8 cellular contexts compared by ENCODE assay signal in the genomic region with DNA sequence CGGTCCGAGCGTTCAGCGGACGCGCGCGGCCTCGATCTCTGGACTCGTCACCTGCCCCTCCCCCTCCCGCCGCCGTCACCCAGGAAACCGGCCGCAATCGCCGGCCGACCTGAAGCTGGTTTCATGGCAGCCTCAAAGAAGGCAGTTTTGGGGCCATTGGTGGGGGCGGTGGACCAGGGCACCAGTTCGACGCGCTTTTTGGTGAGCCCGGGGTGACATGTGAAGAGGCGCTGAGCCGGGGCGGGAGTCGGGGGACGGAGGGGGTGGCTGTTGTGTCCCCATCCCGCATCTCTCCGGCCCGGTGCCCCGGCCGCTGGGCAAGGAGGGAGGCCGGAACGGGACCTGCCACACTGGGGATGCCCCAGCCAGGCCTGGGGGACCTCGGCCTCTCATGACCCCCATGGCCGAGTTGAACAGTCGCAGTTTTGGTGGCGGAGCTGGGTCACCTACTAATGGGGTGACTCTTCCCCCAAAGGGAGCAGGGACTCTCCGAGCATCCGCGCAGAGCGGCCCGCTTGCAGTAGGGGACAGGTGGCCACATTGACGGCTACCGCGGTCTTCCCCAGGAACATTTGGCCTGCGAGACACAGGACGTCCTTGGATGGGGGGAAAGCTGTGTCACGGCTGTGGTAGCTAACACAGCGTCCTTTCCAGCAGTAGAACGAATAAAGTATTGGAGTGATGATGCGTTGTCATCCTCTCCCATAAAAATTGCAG. TPM values are rescaled to one million over a fixed set of nuclear protein-coding genes. Genes with fewer than 3 reads are reported as not detected.
DNase-seq lines count a peak whose midpoint lies in the region; ATAC-seq and TF ChIP-seq lines count a peak whose summit lies in the region.

A gene (plus strand): TSS at position 9 of the 717 bp plus-strand sequence. CDS start 115 bp downstream, at position 124.

- peak; percentile 11 for ATAC-seq in GM18867 (IDR thresholded peaks at IDR 0.05; ENCODE audit: unreplicated experiment)
- peak; percentile 9 for ATAC-seq in HG03108 (IDR thresholded peaks at IDR 0.05; ENCODE audit: unreplicated experiment)

- H3K36me3 Mint-ChIP-seq in T-helper 1 cell treated with Interleukin-12 subunit alpha and Interleukin-12 subunit beta and Interleukin-4 antibody, amounts not matched to agents 30 μg/mL and 1 μg/mL, for 36 hours (ENCODE audit: low read depth), result peaks cover 13% of the 10 kb centered on the region
- H3K36me3 Mint-ChIP-seq in mesothelial cell of epicardium, result no peaks in the 10 kb centered on the region
- H3K36me3 Mint-ChIP-seq in type B pancreatic cell, result no peaks in the 10 kb centered on the region

- peak within 1 kb of the TSS; percentile 80 for H3K4me3 ChIP-seq in AG09309 (ENCODE audit: control insufficient read depth, low read depth, low read length)
- H3K4me3 ChIP-seq in effector memory CD4-positive, alpha-beta T cell (ENCODE audit: insufficient read depth, low read depth, low read length, poor library complexity, severe bottlenecking), result peak within 1 kb of the TSS; percentile 78

- H3K4me3 Mint-ChIP-seq in T-helper 1 cell treated with Interleukin-12 subunit alpha and Interleukin-12 subunit beta and Interleukin-4 antibody, amounts not matched to agents 30 μg/mL and 1 μg/mL, for 36 hours, result peak within 1 kb of the TSS; percentile 93
- H3K4me3 Mint-ChIP-seq in mesothelial cell of epicardium (peak within 1 kb of the TSS; percentile 75), type B pancreatic cell (peak within 1 kb of the TSS; percentile 96)

- H3K4me1 ChIP-seq in effector memory CD4-positive, alpha-beta T cell (ENCODE audit: control insufficient read depth, insufficient read depth, low read length, poor library complexity, severe bottlenecking), result peaks cover 4% of the 10 kb centered on the region

- no peaks in the 10 kb centered on the region for H3K27me3 ChIP-seq in effector memory CD4-positive, alpha-beta T cell (replicated peaks; ENCODE audit: control insufficient read depth, insufficient read depth, low read length, poor library complexity, severe bottlenecking)

- peak within 1 kb of the TSS; percentile 63 for H3K27ac ChIP-seq in effector memory CD4-positive, alpha-beta T cell (ENCODE audit: insufficient read depth, low read length, poor library complexity, severe bottlenecking)

- H3K27me3 Mint-ChIP-seq in T-helper 1 cell treated with Interleukin-12 subunit alpha and Interleukin-12 subunit beta and Interleukin-4 antibody, amounts not matched to agents 30 μg/mL and 1 μg/mL, for 36 hours (ENCODE audit: low read depth), result no peaks in the 10 kb centered on the region
- H3K27me3 Mint-ChIP-seq in mesothelial cell of epicardium (ENCODE audit: low read depth) (no peaks in the 10 kb centered on the region), type B pancreatic cell (no peaks in the 10 kb centered on the region)

- TF ChIP-seq CTCF in AG09309 (IDR thresholded peaks at IDR 0.05; ENCODE audit: control insufficient read depth, insufficient read depth, low read depth, low read length, missing control alignments) (no peak), mesothelial cell of epicardium (IDR thresholded peaks at IDR 0.05; ENCODE audit: unreplicated experiment) (no peak), type B pancreatic cell (conservative IDR thresholded peaks at IDR 0.05) (no peak)

- peaks cover 46% of the 10 kb centered on the region for H3K4me1 Mint-ChIP-seq in T-helper 1 cell treated with Interleukin-12 subunit alpha and Interleukin-12 subunit beta and Interleukin-4 antibody, amounts not matched to agents 30 μg/mL and 1 μg/mL, for 36 hours (ENCODE audit: low read depth)
- H3K4me1 Mint-ChIP-seq in mesothelial cell of epicardium (peaks cover 10% of the 10 kb centered on the region), type B pancreatic cell (ENCODE audit: unreplicated experiment) (peaks cover 9% of the 10 kb centered on the region)

- no peaks in the 10 kb centered on the region for H3K9me3 Mint-ChIP-seq in T-helper 1 cell treated with Interleukin-12 subunit alpha and Interleukin-12 subunit beta and Interleukin-4 antibody, amounts not matched to agents 30 μg/mL and 1 μg/mL, for 36 hours
- H3K9me3 Mint-ChIP-seq in mesothelial cell of epicardium, result no peaks in the 10 kb centered on the region
- H3K9me3 Mint-ChIP-seq in type B pancreatic cell, result no peaks in the 10 kb centered on the region

- DNase-seq in AG09309 (ENCODE audit: low read depth) (no peak), mesothelial cell of epicardium (ENCODE audit: low spot score in 2 of 2, unreplicated experiment in 2 of 2) (peak in 1 of 2 experiments; percentile 22), type B pancreatic cell (ENCODE audit: extremely low spot score, unreplicated experiment) (peak; percentile 72), DMS153 (lab: John Stamatoyannopoulos, UW) (no peak)
- DNase-seq in effector memory CD4-positive, alpha-beta T cell, result peak in 2 of 3 donors; percentile 2 to 6

- peak within 1 kb of the TSS; percentile 99 for H3K27ac Mint-ChIP-seq in T-helper 1 cell treated with Interleukin-12 subunit alpha and Interleukin-12 subunit beta and Interleukin-4 antibody, amounts not matched to agents 30 μg/mL and 1 μg/mL, for 36 hours
- peak within 1 kb of the TSS; percentile 57 for H3K27ac Mint-ChIP-seq in mesothelial cell of epicardium
- H3K27ac Mint-ChIP-seq in type B pancreatic cell, result peak within 1 kb of the TSS; percentile 94

- H3K9me3 ChIP-seq in effector memory CD4-positive, alpha-beta T cell (ENCODE audit: control insufficient read depth, low read length), result no peaks in the 10 kb centered on the region

- H3K36me3 ChIP-seq in effector memory CD4-positive, alpha-beta T cell (ENCODE audit: control insufficient read depth, insufficient read depth, low read length), result no peaks in the 10 kb centered on the region

RNA-seq across cellular contexts. Expression of the gene that starts here (rescaled TPM):
- 7.5 to 8.2 TPM (median 8.0 TPM) in 3 replicates for total RNA-seq in mesothelial cell of epicardium
- 27.2 and 28.2 TPM in 2 replicates for total RNA-seq in type B pancreatic cell (ENCODE audit: low replicate concordance)

Comparison
In these comparisons a context has a peak if more than half of its experiments do, and no peak if none do; other contexts are left out.
1. DNase-seq: peak in effector memory CD4-positive, alpha-beta T cell (2 of 3) and type B pancreatic cell (single experiment); none in AG09309 (single experiment) and DMS153 (single experiment).
2. Peak in every context shown above with its lines, with median percentiles within 50 percentile points of each other: H3K27ac Mint-ChIP-seq and H3K4me3 Mint-ChIP-seq.